In genomic region chr12:48816148-48816854, GRCh38 we compare ENCODE assay signal across 8 cellular contexts. TPM values are rescaled to one million over a fixed set of nuclear protein-coding genes. Genes with fewer than 3 reads are reported as not detected.
DNase-seq lines count a peak whose midpoint lies in the region; ATAC-seq and TF ChIP-seq lines count a peak whose summit lies in the region.

No MANE protein-coding gene starts in this region.

- H3K27ac ChIP-seq in VCaP: peak overlapping the region; percentile 93

- CTCF ChIA-PET in activated CD4-positive, alpha-beta T cell treated with anti-CD3 and anti-CD28 coated beads for 36 hours (lab: Charles Lee): interaction anchor here (0.5 to 3.8 kb wide), 13 partner anchors 11 to 123 kb away, joined by 3 to 30 read pairs (median 5); partner anchors contain the start of gene DDX23

- no peak for ATAC-seq in activated CD4-positive, alpha-beta T cell treated with anti-CD3 and anti-CD28 coated beads for 36 hours
- ATAC-seq in stimulated activated naive B cell treated with anti-CD40 and anti-IgM and Interleukin-4, amounts not matched to agents 10 μg/mL and 1 μg/mL and 100 μg/mL, for 72 hours (replicated peaks): no peak
- ATAC-seq in GM18511 (IDR thresholded peaks at IDR 0.05; ENCODE audit: unreplicated experiment) (no peak), HG03342 (IDR thresholded peaks at IDR 0.05; ENCODE audit: unreplicated experiment) (no peak)

- no peak for DNase-seq in activated CD4-positive, alpha-beta T cell treated with anti-CD3 and anti-CD28 coated beads for 36 hours
- no peak for DNase-seq in activated CD4-positive, alpha-beta T cell treated with anti-CD3 and anti-CD28 coated beads for 4 hours
- peak; percentile 17 for DNase-seq in glomerular visceral epithelial cell (ENCODE audit: extremely low spot score)
- DNase-seq in stimulated activated naive B cell treated with anti-CD40 and anti-IgM and Interleukin-4, amounts not matched to agents 10 μg/mL and 1 μg/mL and 100 μg/mL, for 72 hours: no peak
- no peak for DNase-seq in NOMO-1 treated with DMSO at 0.1 percent for 48 hours (lab: John Stamatoyannopoulos, UW; ENCODE audit: unreplicated experiment)

- POLR2A ChIA-PET in activated CD4-positive, alpha-beta T cell treated with anti-CD3 and anti-CD28 coated beads for 36 hours (lab: Charles Lee): interaction anchor here (0.5 to 1.5 kb wide), 3 partner anchors 139 to 196 kb away, joined by 3 to 9 read pairs (median 3); no protein-coding TSS in a partner anchor

- H3K4me1 Mint-ChIP-seq in activated CD4-positive, alpha-beta T cell treated with anti-CD3 and anti-CD28 coated beads for 36 hours: peaks cover 23% of the 10 kb centered on the region
- peaks cover 19 to 57% of the 10 kb centered on the region in 2 donors for H3K4me1 Mint-ChIP-seq in stimulated activated naive B cell treated with anti-CD40 and anti-IgM and Interleukin-4, amounts not matched to agents 10 μg/mL and 1 μg/mL and 100 μg/mL, for 72 hours

- intact Hi-C loops in activated CD4-positive, alpha-beta T cell treated with anti-CD3 and anti-CD28 coated beads for 36 hours (cut with DNase I, micrococcal nuclease): no loop called here

- H3K36me3 Mint-ChIP-seq in activated CD4-positive, alpha-beta T cell treated with anti-CD3 and anti-CD28 coated beads for 36 hours (ENCODE audit: low read depth): no peaks in the 10 kb centered on the region
- H3K36me3 Mint-ChIP-seq in stimulated activated naive B cell treated with anti-CD40 and anti-IgM and Interleukin-4, amounts not matched to agents 10 μg/mL and 1 μg/mL and 100 μg/mL, for 72 hours: no peaks in the 10 kb centered on the region

- H3K27ac Mint-ChIP-seq in activated CD4-positive, alpha-beta T cell treated with anti-CD3 and anti-CD28 coated beads for 36 hours: no peak overlapping the region
- no peak overlapping the region for H3K27ac Mint-ChIP-seq in stimulated activated naive B cell treated with anti-CD40 and anti-IgM and Interleukin-4, amounts not matched to agents 10 μg/mL and 1 μg/mL and 100 μg/mL, for 72 hours

- no peaks in the 10 kb centered on the region for H3K9me3 Mint-ChIP-seq in activated CD4-positive, alpha-beta T cell treated with anti-CD3 and anti-CD28 coated beads for 36 hours (ENCODE audit: low read depth)
- no peaks in the 10 kb centered on the region for H3K9me3 Mint-ChIP-seq in stimulated activated naive B cell treated with anti-CD40 and anti-IgM and Interleukin-4, amounts not matched to agents 10 μg/mL and 1 μg/mL and 100 μg/mL, for 72 hours

- no peak for TF ChIP-seq CTCF in VCaP (conservative IDR thresholded peaks at IDR 0.05)

- H3K27me3 Mint-ChIP-seq in activated CD4-positive, alpha-beta T cell treated with anti-CD3 and anti-CD28 coated beads for 36 hours: peaks cover 12% of the 10 kb centered on the region
- H3K27me3 Mint-ChIP-seq in stimulated activated naive B cell treated with anti-CD40 and anti-IgM and Interleukin-4, amounts not matched to agents 10 μg/mL and 1 μg/mL and 100 μg/mL, for 72 hours: peaks cover 24 to 32% of the 10 kb centered on the region in 2 donors

- peak overlapping the region; percentile 81 for H3K4me3 Mint-ChIP-seq in activated CD4-positive, alpha-beta T cell treated with anti-CD3 and anti-CD28 coated beads for 36 hours
- H3K4me3 Mint-ChIP-seq in stimulated activated naive B cell treated with anti-CD40 and anti-IgM and Interleukin-4, amounts not matched to agents 10 μg/mL and 1 μg/mL and 100 μg/mL, for 72 hours: peak overlapping the region; percentile 97 to 98

RNA-seq across cellular contexts. Expression of gene CACNB3, which starts 2.0 kb away (rescaled TPM):
- total RNA-seq in activated CD4-positive, alpha-beta T cell treated with anti-CD3 and anti-CD28 coated beads for 36 hours: 10 to 100 TPM; 11.5 to 16.1 TPM

RNA-seq across cellular contexts. Expression of gene ADCY6, which starts 27.4 kb away (rescaled TPM):
- under 1 TPM; 0.05 to 0.09 TPM for total RNA-seq in activated CD4-positive, alpha-beta T cell treated with anti-CD3 and anti-CD28 coated beads for 36 hours

RNA-seq across cellular contexts. Expression of gene DDX23, which starts 35.7 kb away (rescaled TPM):
- total RNA-seq in activated CD4-positive, alpha-beta T cell treated with anti-CD3 and anti-CD28 coated beads for 36 hours: 100 to 1,000 TPM; 115 to 120 TPM

RNA-seq across cellular contexts. Expression of gene RND1, which starts 49.4 kb away (rescaled TPM):
- 1 to 10 TPM; 2.2 to 3.3 TPM for total RNA-seq in activated CD4-positive, alpha-beta T cell treated with anti-CD3 and anti-CD28 coated beads for 36 hours
